19 cellular contexts compared by ENCODE assay signal in the genomic region with DNA sequence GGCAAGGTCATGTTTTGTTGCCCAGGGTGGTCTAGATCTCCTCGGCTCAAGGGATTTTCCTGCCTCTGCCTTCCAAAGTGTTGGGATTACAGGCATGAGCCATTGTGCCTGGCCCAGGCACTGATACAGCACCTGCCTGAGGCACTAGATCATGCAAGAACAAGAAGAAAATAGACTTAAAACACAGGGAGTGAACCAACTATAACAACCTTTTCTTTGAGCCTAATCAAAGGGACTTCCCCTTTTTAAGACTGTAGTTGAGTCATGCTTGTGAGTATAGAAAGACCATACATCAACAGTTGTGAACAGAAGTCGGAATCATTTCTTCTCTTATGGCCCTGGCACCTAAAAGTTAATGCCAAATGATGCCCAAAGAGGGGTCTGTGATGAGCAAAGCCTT. TPM values are rescaled to one million over a fixed set of nuclear protein-coding genes. Genes with fewer than 3 reads are reported as not detected.
DNase-seq lines count a peak whose midpoint lies in the region; ATAC-seq and TF ChIP-seq lines count a peak whose summit lies in the region.
"Had no signal": no experiment of that assay in that cellular context is flagged by ENCODE, and none has a peak within 500 bp of the region (broad histone marks: within the 10 kb centered on the region; RNA-seq: fewer than 3 reads in every experiment).

No MANE protein-coding gene starts in this region.

- ATAC-seq in GM18520 (IDR thresholded peaks at IDR 0.05; ENCODE audit: unreplicated experiment) (peak; percentile 38), heart right ventricle (no peak), HG02610 (IDR thresholded peaks at IDR 0.05; ENCODE audit: unreplicated experiment) (no peak), sciatic nerve (no peak)
- ATAC-seq: effector memory CD8-positive, alpha-beta T cell; T-helper 17 cell had no signal

- 77 to 92% (median 89%) methylated on average over 2 of the region's 2 CpGs for WGBS in spleen, 5 donors
- WGBS in heart right ventricle, 2 donors = 98 to 100% methylated on average over 2 of the region's 2 CpGs

- intact Hi-C loops in spleen (cut with DNase I; ENCODE audit: low total_unique reads) = loop anchor here (10.0 kb wide), 1 partner anchor 58 kb away; no protein-coding TSS in a partner anchor
- intact Hi-C loops in heart right ventricle (cut with DNase I) = no loop called here
- intact Hi-C loops in sciatic nerve (cut with DNase I) = no loop called here

- TF ChIP-seq CTCF in epithelial cell of esophagus (IDR thresholded peaks at IDR 0.05; ENCODE audit: insufficient read depth, low read depth, low read length, missing control alignments) = no peak
- no peak for TF ChIP-seq CTCF in spleen (IDR thresholded peaks at IDR 0.05 in 8 of 11, conservative IDR thresholded peaks at IDR 0.05 in 3 of 11)
- TF ChIP-seq CTCF in heart right ventricle (IDR thresholded peaks at IDR 0.05) = no peak

- H3K9me3 ChIP-seq in spleen (no peaks in the 10 kb centered on the region), heart right ventricle (no peaks in the 10 kb centered on the region)

- no peak overlapping the region for H3K27ac ChIP-seq in spleen
- H3K27ac ChIP-seq in heart right ventricle = no peak overlapping the region

- no peak overlapping the region for H3K4me3 ChIP-seq in epithelial cell of esophagus (ENCODE audit: low read length)
- H3K4me3 ChIP-seq in spleen = no peak overlapping the region
- no peak overlapping the region for H3K4me3 ChIP-seq in heart right ventricle

- H3K4me1 ChIP-seq in spleen = no peaks in the 10 kb centered on the region
- peaks cover 0 to 32% (median 10%) of the 10 kb centered on the region in 9 donors for H3K4me1 ChIP-seq in heart right ventricle

- no peaks in the 10 kb centered on the region for H3K27me3 ChIP-seq in spleen (replicated peaks in 1 of 7)
- H3K27me3 ChIP-seq in heart right ventricle = no peaks in the 10 kb centered on the region

- TF ChIP-seq POLR2A in spleen (IDR thresholded peaks at IDR 0.05) = no peak

- no peaks in the 10 kb centered on the region for H3K36me3 ChIP-seq in spleen
- no peaks in the 10 kb centered on the region for H3K36me3 ChIP-seq in heart right ventricle

- DNase-seq in AML-193 (lab: John Stamatoyannopoulos, UW) (peak; percentile 43 to 63), OCI-M1 (lab: John Stamatoyannopoulos, UW) (peak; percentile 62), epithelial cell of esophagus (ENCODE audit: low read depth) (peak; percentile 80), spleen (no peak), heart right ventricle (no peak), sciatic nerve (ENCODE audit: low spot score) (no peak)
- DNase-seq: activated CD4-positive, alpha-beta memory T cell treated with anti-CD3 and anti-CD28 coated beads, Interleukin-2, amount 10 ng/mL, durations not matched to agents 7 days and 5 days; activated T-cell treated with anti-CD3 and anti-CD28 coated beads, Interleukin-2, amount 50 U/mL, for 24 hours; CD8-positive, alpha-beta memory T cell; DMS79; effector memory CD8-positive, alpha-beta T cell; HCEC 1CT; NCI-H1417 treated with DMSO at 0.1 percent for 48 hours; NCI-H526; SHP77 treated with DMSO at 0.1 percent for 48 hours; stimulated activated CD4-positive, alpha-beta T cell treated with anti-CD3 and anti-CD28 coated beads, Interleukin-2, amount 100 ng/mL, for 24 hours; T-helper 17 cell had no signal

RNA-seq across cellular contexts. Expression of a gene that starts 47.9 kb away (rescaled TPM):
- total RNA-seq in spleen (10 to 100 TPM; 42.6 to 62.9 (median 50.2) TPM), heart right ventricle (100 to 1,000 TPM in 8 of 10 donors, 10 to 100 TPM in 2; 63.9 to 211 (median 137) TPM), sciatic nerve (51.8 TPM)
- polyA plus RNA-seq in spleen (10 to 100 TPM; 18.8 to 21.5 (median 20.6) TPM), heart right ventricle (10 to 100 TPM; 31.7 to 71.1 TPM)

Comparison
In these comparisons a context has a peak if more than half of its experiments do, and no peak if none do; other contexts are left out.
1. DNase-seq: peak in AML-193 (2 of 2), OCI-M1 (single experiment) and epithelial cell of esophagus (single experiment); none in spleen (single experiment), heart right ventricle (0 of 2) and sciatic nerve (single experiment).